19 cellular contexts compared by ENCODE assay signal in genomic region chr7:10571759-10572158, GRCh38.
DNase-seq lines count a peak whose midpoint lies in the region; ATAC-seq and TF ChIP-seq lines count a peak whose summit lies in the region.
"Had no signal": no experiment of that assay in that cellular context is flagged by ENCODE, and none has a peak within 500 bp of the region (broad histone marks: within the 10 kb centered on the region; RNA-seq: fewer than 3 reads in every experiment).

No MANE protein-coding gene starts in this region.

- H4K20me1 ChIP-seq in DOHH2 (ENCODE audit: control insufficient read depth, insufficient read depth, low read depth, low read length): no peaks in the 10 kb centered on the region
- H4K20me1 ChIP-seq: BLaER1 had no signal

- peak; percentile 9 to 10 for DNase-seq in Kasumi-1 (lab: John Stamatoyannopoulos, UW)
- peak; percentile 4 for DNase-seq in NCI-H146 treated with DMSO at 0.1 percent for 48 hours (lab: John Stamatoyannopoulos, UW; ENCODE audit: unreplicated experiment)
- DNase-seq in activated gamma-delta T cell (lab: John Stamatoyannopoulos, UW): no peak
- DNase-seq in activated CD8-positive, alpha-beta T cell treated with anti-CD3 and anti-CD28 coated beads for 36 hours: no peak
- DNase-seq: CD4-positive, CD25-positive, alpha-beta regulatory T cell; HCEC 1CT; NCI-H1048; NCI-H1417 treated with DMSO at 0.1 percent for 48 hours; NCI-H187 treated with DMSO at 0.1 percent for 48 hours; NCI-H524; RPMI8226; SHP77; SW 1271 had no signal

- H3K4me3 ChIP-seq in DOHH2 (ENCODE audit: low read length): no peak overlapping the region
- H3K4me3 ChIP-seq: BLaER1 had no signal

- CTCF ChIA-PET in activated CD8-positive, alpha-beta T cell treated with anti-CD3 and anti-CD28 coated beads for 36 hours (lab: Charles Lee): no interaction called here

- no peaks in the 10 kb centered on the region for H3K9me3 Mint-ChIP-seq in activated CD8-positive, alpha-beta T cell treated with anti-CD3 and anti-CD28 coated beads for 36 hours
- H3K9me3 Mint-ChIP-seq: T-helper 1 cell treated with Interleukin-12 subunit alpha and Interleukin-12 subunit beta and Interleukin-4 antibody, amounts not matched to agents 30 μg/mL and 1 μg/mL, for 36 hours had no signal

- H3K9me3 ChIP-seq in DOHH2 (ENCODE audit: control insufficient read depth, insufficient read depth, low read length): no peaks in the 10 kb centered on the region
- H3K9me3 ChIP-seq: BLaER1 had no signal

- peaks cover 7% of the 10 kb centered on the region for H3K4me1 ChIP-seq in DOHH2 (ENCODE audit: control insufficient read depth, low read length)

- no peaks in the 10 kb centered on the region for H3K9me2 ChIP-seq in DOHH2 (replicated peaks; ENCODE audit: control insufficient read depth, low read length)

- no peaks in the 10 kb centered on the region for H3K36me3 ChIP-seq in DOHH2 (ENCODE audit: control insufficient read depth, low read length)
- H3K36me3 ChIP-seq: BLaER1 had no signal

- H3K4me3 Mint-ChIP-seq in activated CD8-positive, alpha-beta T cell treated with anti-CD3 and anti-CD28 coated beads for 36 hours: no peak overlapping the region
- H3K4me3 Mint-ChIP-seq: CD4-positive, CD25-positive, alpha-beta regulatory T cell; T-helper 1 cell treated with Interleukin-12 subunit alpha and Interleukin-12 subunit beta and Interleukin-4 antibody, amounts not matched to agents 30 μg/mL and 1 μg/mL, for 36 hours had no signal

- no peak overlapping the region for H3K27ac Mint-ChIP-seq in activated CD8-positive, alpha-beta T cell treated with anti-CD3 and anti-CD28 coated beads for 36 hours
- H3K27ac Mint-ChIP-seq: CD4-positive, CD25-positive, alpha-beta regulatory T cell; T-helper 1 cell treated with Interleukin-12 subunit alpha and Interleukin-12 subunit beta and Interleukin-4 antibody, amounts not matched to agents 30 μg/mL and 1 μg/mL, for 36 hours had no signal

- POLR2A ChIA-PET in activated CD8-positive, alpha-beta T cell treated with anti-CD3 and anti-CD28 coated beads for 36 hours (lab: Charles Lee): no interaction called here

- peak overlapping the region; percentile 9; the same call in 1 of the 2 replicates for H3K4me2 ChIP-seq in DOHH2 (ENCODE audit: low read length)
- H3K4me2 ChIP-seq: BLaER1, KMS-11 had no signal

- no peaks in the 10 kb centered on the region for H3K27me3 Mint-ChIP-seq in activated CD8-positive, alpha-beta T cell treated with anti-CD3 and anti-CD28 coated beads for 36 hours
- H3K27me3 Mint-ChIP-seq: CD4-positive, CD25-positive, alpha-beta regulatory T cell had no signal

- no peaks in the 10 kb centered on the region for H3F3A ChIP-seq in DOHH2 (ENCODE audit: control insufficient read depth, insufficient read depth)

- no peak overlapping the region for H3K27ac ChIP-seq in DOHH2 (ENCODE audit: low read depth, low read length)
- peak overlapping the region; percentile 12; the same call in 1 of the 2 replicates for H3K27ac ChIP-seq in VCaP
- H3K27ac ChIP-seq: BLaER1, KMS-11 had no signal

- H3K79me2 ChIP-seq in DOHH2 (ENCODE audit: control insufficient read depth, low read length): no peaks in the 10 kb centered on the region

- H3K27me3 ChIP-seq in DOHH2 (ENCODE audit: control insufficient read depth, low read length): no peaks in the 10 kb centered on the region
- H3K27me3 ChIP-seq: BLaER1 had no signal

- ATAC-seq in GM18858 (IDR thresholded peaks at IDR 0.05; ENCODE audit: unreplicated experiment): no peak
- no peak for ATAC-seq in activated CD8-positive, alpha-beta T cell treated with anti-CD3 and anti-CD28 coated beads for 36 hours

- H3K36me3 Mint-ChIP-seq in activated CD8-positive, alpha-beta T cell treated with anti-CD3 and anti-CD28 coated beads for 36 hours (ENCODE audit: low read depth): no peaks in the 10 kb centered on the region
- H3K36me3 Mint-ChIP-seq: CD4-positive, CD25-positive, alpha-beta regulatory T cell had no signal

- TF ChIP-seq CTCF in DOHH2 (IDR thresholded peaks at IDR 0.05; ENCODE audit: low read depth, low read length, poor library complexity, severe bottlenecking) (no peak), VCaP (conservative IDR thresholded peaks at IDR 0.05) (no peak)
- no peak for TF ChIP-seq CTCF in activated CD8-positive, alpha-beta T cell treated with anti-CD3 and anti-CD28 coated beads for 36 hours (IDR thresholded peaks at IDR 0.05)

- no peaks in the 10 kb centered on the region for H3K4me1 Mint-ChIP-seq in activated CD8-positive, alpha-beta T cell treated with anti-CD3 and anti-CD28 coated beads for 36 hours (ENCODE audit: low read depth)
- H3K4me1 Mint-ChIP-seq: CD4-positive, CD25-positive, alpha-beta regulatory T cell had no signal

- intact Hi-C loops in activated CD8-positive, alpha-beta T cell treated with anti-CD3 and anti-CD28 coated beads for 36 hours (cut with micrococcal nuclease): no loop called here

Comparison
In these comparisons a context has a peak if more than half of its experiments do, and no peak if none do; other contexts are left out.
1. DNase-seq: peak in Kasumi-1 (2 of 2) and NCI-H146 treated with DMSO at 0.1 percent for 48 hours (single experiment); none in activated gamma-delta T cell (single experiment) and activated CD8-positive, alpha-beta T cell treated with anti-CD3 and anti-CD28 coated beads for 36 hours (single experiment).